ENCODE assay signal across 1 cellular context in genomic region chr6:42988486-42989020, GRCh38.
TF ChIP-seq lines count a peak whose summit lies in the region.

No MANE protein-coding gene starts in this region.

TF ChIP-seq in endothelial cell of umbilical vein, 7 proteins besides CTCF, POLR2A, EP300 and RAD21:
- no peak for TF ChIP-seq GATA2 (IDR thresholded peaks at IDR 0.05; ENCODE audit: insufficient read depth, insufficient read length, low read depth, low read length)
- no peak for TF ChIP-seq FOS (IDR thresholded peaks at IDR 0.05; ENCODE audit: borderline replicate concordance, insufficient read depth, low read length)
- TF ChIP-seq EZH2 (IDR thresholded peaks at IDR 0.05; ENCODE audit: borderline replicate concordance, low read depth, low read length, severe bottlenecking), result no peak
- no peak for TF ChIP-seq JUN (IDR thresholded peaks at IDR 0.05; ENCODE audit: borderline replicate concordance, insufficient read depth, insufficient read length, low read depth)
- no peak for TF ChIP-seq POLR2AphosphoS5 (IDR thresholded peaks at IDR 0.05; ENCODE audit: insufficient read depth, low read depth, low read length)
- TF ChIP-seq MYC (IDR thresholded peaks at IDR 0.05; ENCODE audit: low read depth, low read length), result no peak
- TF ChIP-seq, protein P1, sequence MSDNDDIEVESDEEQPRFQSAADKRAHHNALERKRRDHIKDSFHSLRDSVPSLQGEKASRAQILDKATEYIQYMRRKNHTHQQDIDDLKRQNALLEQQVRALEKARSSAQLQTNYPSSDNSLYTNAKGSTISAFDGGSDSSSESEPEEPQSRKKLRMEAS (IDR thresholded peaks at IDR 0.05; ENCODE audit: insufficient read depth, insufficient read length), result no peak
